ENCODE assay signal across 20 cellular contexts in genomic region chr4:153420361-153420760, GRCh38.
"Had no signal": no experiment of that assay in that cellular context is flagged by ENCODE, and none has a peak within 500 bp of the region (broad histone marks: within the 10 kb centered on the region; RNA-seq: fewer than 3 reads in every experiment).

No MANE protein-coding gene starts in this region.

- DNase-seq: activated B cell treated with CpG ODN at 0.5 μM for 24 hours; activated CD4-positive, alpha-beta T cell treated with anti-CD3 and anti-CD28 coated beads, Interleukin-2, amount 10 ng/mL, durations not matched to agents 24 days and 14 days; activated CD8-positive, alpha-beta memory T cell treated with anti-CD3 and anti-CD28 coated beads, Interleukin-2, amount 50 U/mL, for 48 hours; activated CD8-positive, alpha-beta T cell treated with anti-CD3 and anti-CD28 coated beads, Interleukin-2, amount 10 ng/mL, durations not matched to agents 7 days and 5 days; activated gamma-delta T cell; activated T-cell treated with anti-CD3 and anti-CD28 coated beads, Interleukin-2, amount 50 U/mL, for 72 hours; anterior cingulate cortex; retina; SK-N-SH; stimulated activated CD4-positive, alpha-beta T cell treated with anti-CD3 and anti-CD28 coated beads, Interleukin-2, amount 100 ng/mL, for 48 hours; stimulated activated naive B cell treated with anti-CD40 and anti-IgM and Interleukin-4, amounts not matched to agents 10 μg/mL and 1 μg/mL and 100 μg/mL, for 72 hours; T-helper 1 cell; thyroid gland had no signal

- H3K4me1 ChIP-seq: parathyroid adenoma, thyroid gland had no signal

- H3K36me3 ChIP-seq: thyroid gland had no signal

- H3K36me3 Mint-ChIP-seq: activated naive CD4-positive, alpha-beta T cell treated with anti-CD3 and anti-CD28 coated beads, Interleukin-2, amount 50 U/mL, for 72 hours had no signal

- H3K4me3 ChIP-seq: hepatocyte, thyroid gland had no signal

- H3K27me3 Mint-ChIP-seq: activated B cell treated with CpG ODN at 0.5 μM for 24 hours; activated CD4-positive, alpha-beta T cell treated with anti-CD3 and anti-CD28 coated beads, Interleukin-2, amount 10 ng/mL, durations not matched to agents 24 days and 14 days; stimulated activated naive B cell treated with anti-CD40 and anti-IgM and Interleukin-4, amounts not matched to agents 10 μg/mL and 1 μg/mL and 100 μg/mL, for 72 hours had no signal

- H3K9ac ChIP-seq: parathyroid adenoma, SK-N-SH had no signal

- H3K9me3 Mint-ChIP-seq: activated B cell treated with CpG ODN at 0.5 μM for 24 hours; activated CD4-positive, alpha-beta T cell treated with anti-CD3 and anti-CD28 coated beads, Interleukin-2, amount 10 ng/mL, durations not matched to agents 24 days and 14 days; activated naive CD4-positive, alpha-beta T cell treated with anti-CD3 and anti-CD28 coated beads, Interleukin-2, amount 50 U/mL, for 72 hours; activated T-cell treated with anti-CD3 and anti-CD28 coated beads, Interleukin-2, amount 50 U/mL, for 72 hours had no signal

- H3K27ac ChIP-seq: epithelial cell of prostate, hepatocyte, parathyroid adenoma, thyroid gland had no signal

- H3K27me3 ChIP-seq: hepatocyte, thyroid gland had no signal

- FAIRE-seq: bronchial epithelial cell, keratinocyte had no signal

- H3K4me3 Mint-ChIP-seq: activated CD4-positive, alpha-beta T cell treated with anti-CD3 and anti-CD28 coated beads, Interleukin-2, amount 10 ng/mL, durations not matched to agents 24 days and 14 days; activated CD8-positive, alpha-beta T cell treated with anti-CD3 and anti-CD28 coated beads, Interleukin-2, amount 10 ng/mL, durations not matched to agents 7 days and 5 days; activated T-cell treated with anti-CD3 and anti-CD28 coated beads, Interleukin-2, amount 50 U/mL, for 72 hours had no signal

- H3K9me2 ChIP-seq: SK-N-SH had no signal

- H3K27ac Mint-ChIP-seq: activated CD4-positive, alpha-beta T cell treated with anti-CD3 and anti-CD28 coated beads, Interleukin-2, amount 10 ng/mL, durations not matched to agents 24 days and 14 days; activated naive CD4-positive, alpha-beta T cell treated with anti-CD3 and anti-CD28 coated beads, Interleukin-2, amount 50 U/mL, for 72 hours had no signal

- ATAC-seq: activated CD8-positive, alpha-beta T cell treated with anti-CD3 and anti-CD28 coated beads, Interleukin-2, amount 10 ng/mL, durations not matched to agents 7 days and 5 days; activated naive CD4-positive, alpha-beta T cell treated with anti-CD3 and anti-CD28 coated beads, Interleukin-2, amount 50 U/mL, for 72 hours; activated T-cell treated with anti-CD3 and anti-CD28 coated beads, Interleukin-2, amount 50 U/mL, for 72 hours; left lobe of liver had no signal

- H3K79me2 ChIP-seq: hepatocyte, parathyroid adenoma had no signal

- H3K4me2 ChIP-seq: hepatocyte, SK-N-SH had no signal

- H3K9me3 ChIP-seq: SK-N-SH, thyroid gland had no signal

- H2AFZ ChIP-seq: hepatocyte, parathyroid adenoma had no signal
